In the genomic region with DNA sequence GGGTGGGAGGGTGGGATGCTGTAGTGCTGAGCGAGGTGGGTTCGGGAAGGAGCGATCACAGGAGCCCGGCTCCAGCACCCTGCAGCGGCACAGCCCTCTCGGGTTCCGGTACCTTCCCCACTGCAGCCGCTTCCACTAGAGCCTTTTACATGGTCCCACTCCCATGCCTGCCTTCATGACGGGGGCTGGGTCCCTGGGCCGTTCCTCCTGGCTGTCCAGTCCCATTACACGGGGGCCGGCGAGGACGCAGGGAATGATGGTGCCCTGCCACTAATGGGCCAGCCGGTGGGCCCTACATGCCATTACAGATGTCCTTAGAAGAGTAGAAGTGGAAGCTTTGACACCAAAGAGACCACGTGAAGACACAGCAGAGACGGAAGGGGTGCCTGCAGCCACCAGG, we compare ENCODE assay signal across 6 cellular contexts.
"Had no signal": no experiment of that assay in that cellular context is flagged by ENCODE, and none has a peak within 500 bp of the region (broad histone marks: within the 10 kb centered on the region; RNA-seq: fewer than 3 reads in every experiment).

No MANE protein-coding gene starts in this region.

- H3K36me3 Mint-ChIP-seq: IgD-negative memory B cell had no signal

- ATAC-seq: HepG2, K562 had no signal

- H3K27me3 Mint-ChIP-seq: IgD-negative memory B cell had no signal

- H3K4me3 Mint-ChIP-seq: IgD-negative memory B cell had no signal

- H3K4me1 Mint-ChIP-seq: IgD-negative memory B cell had no signal

- H3K27ac ChIP-seq: HL-60 had no signal

- H3K9me3 Mint-ChIP-seq: IgD-negative memory B cell had no signal

- H3K27ac Mint-ChIP-seq: IgD-negative memory B cell had no signal

- DNase-seq: IMR-90, KBM-7 had no signal

- H3K4me3 ChIP-seq: K562 had no signal
